In genomic region chr9:116953271-116953670, GRCh38 we compare ENCODE assay signal across 27 cellular contexts.
"Had no signal": no experiment of that assay in that cellular context is flagged by ENCODE, and none has a peak within 500 bp of the region (broad histone marks: within the 10 kb centered on the region; RNA-seq: fewer than 3 reads in every experiment).

No MANE protein-coding gene starts in this region.

- H3K4me1 Mint-ChIP-seq: naive thymus-derived CD8-positive, alpha-beta T cell; nephron progenitor cell; stimulated activated naive CD8-positive, alpha-beta T cell treated with anti-CD3 and anti-CD28 coated beads, Interleukin-15, amount 100 ng/mL, for 72 hours had no signal

- H3K4me2 ChIP-seq: smooth muscle cell had no signal

- H3K4me3 Mint-ChIP-seq: naive thymus-derived CD8-positive, alpha-beta T cell; nephron progenitor cell; stimulated activated naive CD8-positive, alpha-beta T cell treated with anti-CD3 and anti-CD28 coated beads, Interleukin-15, amount 100 ng/mL, for 72 hours had no signal

- H3K27me3 ChIP-seq: esophagus squamous epithelium, right atrium auricular region, suprapubic skin, transverse colon, vagina had no signal

- H3K9me3 Mint-ChIP-seq: nephron progenitor cell had no signal

- H3K27ac Mint-ChIP-seq: naive thymus-derived CD8-positive, alpha-beta T cell; nephron progenitor cell; stimulated activated naive CD8-positive, alpha-beta T cell treated with anti-CD3 and anti-CD28 coated beads, Interleukin-15, amount 100 ng/mL, for 72 hours had no signal

- H3K36me3 Mint-ChIP-seq: naive thymus-derived CD8-positive, alpha-beta T cell had no signal

- H3K4me1 ChIP-seq: esophagus squamous epithelium, heart right ventricle, lower lobe of right lung, prostate gland, right atrium auricular region, suprapubic skin, transverse colon, vagina had no signal

- H3K36me3 ChIP-seq: esophagus squamous epithelium, heart right ventricle, lower lobe of right lung, prostate gland, right atrium auricular region, suprapubic skin, transverse colon, vagina had no signal

- H3K9me3 ChIP-seq: esophagus squamous epithelium, heart right ventricle, lower lobe of right lung, prostate gland, right atrium auricular region, suprapubic skin, transverse colon, vagina had no signal

- H3K27ac ChIP-seq: esophagus squamous epithelium, heart right ventricle, lower lobe of right lung, prostate gland, right atrium auricular region, suprapubic skin, transverse colon, vagina had no signal

- DNase-seq: dermis blood vessel endothelial cell; effector memory CD4-positive, alpha-beta T cell; erythroblast; esophagus squamous epithelium; foreskin melanocyte; glutamatergic neuron; heart right ventricle; hippocampal formation; islet precursor cell; left ventricle myocardium superior; lower lobe of right lung; naive thymus-derived CD8-positive, alpha-beta T cell; nephron progenitor cell; nucleus accumbens; stimulated activated CD4-positive, alpha-beta T cell treated with anti-CD3 and anti-CD28 coated beads, Interleukin-12 subunit alpha, Interleukin-12 subunit beta, amount 100 ng/mL, for 4 hours; stimulated activated CD4-positive, alpha-beta T cell treated with anti-CD3 and anti-CD28 coated beads, Interleukin-1b, Interleukin-23, amount 100 ng/mL, for 48 hours; stimulated activated CD4-positive, alpha-beta T cell treated with anti-CD3 and anti-CD28 coated beads, Interleukin-4, amount 100 ng/mL, for 1 hour; stimulated activated CD8-positive, alpha-beta memory T cell treated with anti-CD3 and anti-CD28 coated beads, Interleukin-4, amount 100 ng/mL, for 48 hours; stimulated activated naive CD4-positive, alpha-beta T cell; stimulated activated naive CD8-positive, alpha-beta T cell treated with anti-CD3 and anti-CD28 coated beads, Interleukin-15, amount 100 ng/mL, for 72 hours; transverse colon had no signal

- H3K4me3 ChIP-seq: esophagus squamous epithelium, heart right ventricle, lower lobe of right lung, prostate gland, right atrium auricular region, smooth muscle cell, suprapubic skin, transverse colon, vagina had no signal

- ATAC-seq: heart right ventricle; left ventricle myocardium superior; lower lobe of right lung; naive thymus-derived CD8-positive, alpha-beta T cell; sciatic nerve; stimulated activated naive CD8-positive, alpha-beta T cell treated with anti-CD3 and anti-CD28 coated beads, Interleukin-15, amount 100 ng/mL, for 72 hours had no signal
